ENCODE assay signal across 1 cellular context in genomic region chr3:12444582-12445468, GRCh38.
TF ChIP-seq lines count a peak whose summit lies in the region.

No MANE protein-coding gene starts in this region.

TF ChIP-seq in HEK293, 187 proteins besides CTCF, POLR2A, EP300 and RAD21 (continued from another document):
- TF ChIP-seq ZFHX2 (tag by site-specific recombination; conservative IDR thresholded peaks at IDR 0.05) (peak; percentile 58), ZNF449 (tag by site-specific recombination; IDR thresholded peaks at IDR 0.05) (peak; percentile 84), ZBTB10 (tag by site-specific recombination; IDR thresholded peaks at IDR 0.05) (no peak), KLF17 (tag by site-specific recombination; IDR thresholded peaks at IDR 0.05) (peak; percentile 23; the same call in 1 of the 2 replicates), ZNF266 (tag by site-specific recombination; IDR thresholded peaks at IDR 0.05; ENCODE audit: low read depth) (no peak), ZNF785 (tag by site-specific recombination; IDR thresholded peaks at IDR 0.05) (0 out of 2 replicates have a peak, but pooled peaks have one; percentile 37), ZNF600 (tag by site-specific recombination; IDR thresholded peaks at IDR 0.05) (peak; percentile 66), GFI1B (tag by site-specific recombination; IDR thresholded peaks at IDR 0.05) (peak; percentile 60; the same call in 1 of the 2 replicates), ZBTB17 (tag by site-specific recombination; IDR thresholded peaks at IDR 0.05) (peak; percentile 68), PRDM10 (tag by site-specific recombination; IDR thresholded peaks at IDR 0.05) (peak; percentile 83), GLIS1 (tag by site-specific recombination; IDR thresholded peaks at IDR 0.05) (peak; percentile 93), ZNF354C (tag by site-specific recombination; IDR thresholded peaks at IDR 0.05; ENCODE audit: borderline replicate concordance, low read depth) (no peak), GLIS2 (tag by site-specific recombination; IDR thresholded peaks at IDR 0.05) (peak; percentile 48), ZBTB20 (tag by site-specific recombination; IDR thresholded peaks at IDR 0.05) (peak; percentile 83), ZNF664 (tag by site-specific recombination; IDR thresholded peaks at IDR 0.05) (peak; percentile 96), REST (tag by site-specific recombination; IDR thresholded peaks at IDR 0.05) (no peak), ZNF24 (tag by site-specific recombination; IDR thresholded peaks at IDR 0.05) (no peak), ZNF335 (tag by site-specific recombination; conservative IDR thresholded peaks at IDR 0.05) (peak; percentile 26; the same call in 1 of the 2 replicates), TSHZ1 (tag by site-specific recombination; IDR thresholded peaks at IDR 0.05; ENCODE audit: borderline replicate concordance) (no peak), ZNF692 (tag by site-specific recombination; IDR thresholded peaks at IDR 0.05) (peak; percentile 89), ZFP69B (tag by site-specific recombination; IDR thresholded peaks at IDR 0.05) (peak; percentile 82; the same call in 1 of the 2 replicates), ZNF155 (tag by site-specific recombination; IDR thresholded peaks at IDR 0.05) (no peak), PRDM1 (tag by site-specific recombination; IDR thresholded peaks at IDR 0.05) (peak; percentile 60), EGR2 (tag by site-specific recombination; IDR thresholded peaks at IDR 0.05; ENCODE audit: low read depth) (0 out of 2 replicates have a peak, but pooled peaks have one; percentile 29), ZNF10 (tag by site-specific recombination; IDR thresholded peaks at IDR 0.05) (no peak)
